20 cellular contexts compared by ENCODE assay signal in the genomic region with DNA sequence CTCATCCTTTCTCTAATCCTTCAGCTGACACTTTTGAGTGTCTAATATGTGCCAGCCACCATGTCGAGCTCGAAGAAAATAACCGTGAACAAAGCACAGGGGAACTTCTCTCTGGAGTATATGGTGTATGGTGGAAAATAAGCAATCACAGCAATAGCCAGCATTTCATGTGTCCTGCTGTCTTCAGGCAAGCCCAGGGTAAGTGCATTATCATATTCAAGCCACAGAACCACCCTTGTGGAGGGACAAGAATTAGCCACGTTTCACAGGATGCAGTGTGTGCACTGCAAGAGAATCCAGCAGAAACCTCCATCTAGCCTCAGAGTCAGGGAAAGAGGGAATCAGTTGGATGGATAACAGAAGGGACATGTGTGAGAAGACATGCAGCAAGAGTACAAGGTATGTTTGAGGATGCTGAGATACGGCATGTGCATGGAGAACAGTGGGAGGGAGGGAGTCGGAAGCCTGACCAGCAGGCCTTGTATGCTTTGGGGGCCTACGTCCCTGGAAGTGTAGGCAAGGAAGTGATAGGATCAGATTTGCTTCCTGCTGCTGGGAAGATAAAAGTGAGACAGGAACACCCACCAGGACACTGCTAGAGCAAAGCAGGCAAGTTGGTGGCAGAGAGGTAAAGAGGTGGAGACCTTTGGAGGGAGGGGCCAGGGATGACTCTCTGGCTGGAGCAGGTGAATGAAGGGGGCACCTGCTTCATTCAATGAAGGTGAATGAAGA.
"Had no signal": no experiment of that assay in that cellular context is flagged by ENCODE, and none has a peak within 500 bp of the region (broad histone marks: within the 10 kb centered on the region; RNA-seq: fewer than 3 reads in every experiment).

No MANE protein-coding gene starts in this region.

- H3K27ac Mint-ChIP-seq: activated naive CD4-positive, alpha-beta T cell treated with anti-CD3 and anti-CD28 coated beads, Interleukin-2, amount 50 U/mL, for 72 hours; activated T-helper 1 cell treated with anti-CD3 and anti-CD28 coated beads, Interleukin-12 subunit alpha, Interleukin-12 subunit beta, Interleukin-2, Interleukin-4 antibody, amounts not matched to agents 30 ng/mL and 10 ng/mL and 1 ng/mL, durations not matched to agents 14 hours and 24 hours and 36 hours; dendritic cell treated with granulocyte-macrophage colony-stimulating factor and Interleukin-4, amounts not matched to agents 40 ng/mL and 50 ng/mL, for 4 days; T-cell had no signal

- H3K36me3 Mint-ChIP-seq: T-cell had no signal

- H3K4me3 Mint-ChIP-seq: activated T-helper 1 cell treated with anti-CD3 and anti-CD28 coated beads, Interleukin-12 subunit alpha, Interleukin-12 subunit beta, Interleukin-2, Interleukin-4 antibody, amounts not matched to agents 30 ng/mL and 10 ng/mL and 1 ng/mL, durations not matched to agents 14 hours and 24 hours and 36 hours; dendritic cell treated with granulocyte-macrophage colony-stimulating factor and Interleukin-4, amounts not matched to agents 40 ng/mL and 50 ng/mL, for 4 days; T-cell had no signal

- H3K27me3 Mint-ChIP-seq: T-cell had no signal

- H3K9me3 Mint-ChIP-seq: dendritic cell treated with granulocyte-macrophage colony-stimulating factor and Interleukin-4, amounts not matched to agents 40 ng/mL and 50 ng/mL, for 4 days had no signal

- FAIRE-seq: astrocyte, pancreas had no signal

- ATAC-seq: activated CD4-positive, CD25-positive, alpha-beta regulatory T cell treated with anti-CD3 and anti-CD28 coated beads, Interleukin-2, amount 50 U/mL, for 24 hours; activated naive CD4-positive, alpha-beta T cell treated with anti-CD3 and anti-CD28 coated beads, Interleukin-2, amount 50 U/mL, for 72 hours; esophagus mucosa; gastroesophageal sphincter; left cardiac atrium; naive thymus-derived CD8-positive, alpha-beta T cell; SK-N-SH treated with all-trans-retinoic acid at 6 μM for 48 hours; T-cell had no signal

- DNase-seq: activated CD4-positive, alpha-beta T cell treated with anti-CD3 and anti-CD28 coated beads, Interleukin-2, amount 50 U/mL, for 4 hours; activated gamma-delta T cell treated with Interleukin-2 at 50 U/mL for 16 hours; effector CD8-positive, alpha-beta T cell; left cardiac atrium; mesendoderm; sigmoid colon; stimulated activated CD4-positive, alpha-beta T cell treated with anti-CD3 and anti-CD28 coated beads, Interleukin-4, amount 100 ng/mL, for 4 hours; stimulated activated naive CD4-positive, alpha-beta T cell; thyroid gland had no signal
